ENCODE assay signal across 1 cellular context in genomic region chr4:15153662-15154061, GRCh38.
TF ChIP-seq lines count a peak whose summit lies in the region.

No MANE protein-coding gene starts in this region.

TF ChIP-seq in K562, 482 proteins besides CTCF, POLR2A, EP300 and RAD21 (continued from another document and continues in another):
- TF ChIP-seq, protein P1, sequence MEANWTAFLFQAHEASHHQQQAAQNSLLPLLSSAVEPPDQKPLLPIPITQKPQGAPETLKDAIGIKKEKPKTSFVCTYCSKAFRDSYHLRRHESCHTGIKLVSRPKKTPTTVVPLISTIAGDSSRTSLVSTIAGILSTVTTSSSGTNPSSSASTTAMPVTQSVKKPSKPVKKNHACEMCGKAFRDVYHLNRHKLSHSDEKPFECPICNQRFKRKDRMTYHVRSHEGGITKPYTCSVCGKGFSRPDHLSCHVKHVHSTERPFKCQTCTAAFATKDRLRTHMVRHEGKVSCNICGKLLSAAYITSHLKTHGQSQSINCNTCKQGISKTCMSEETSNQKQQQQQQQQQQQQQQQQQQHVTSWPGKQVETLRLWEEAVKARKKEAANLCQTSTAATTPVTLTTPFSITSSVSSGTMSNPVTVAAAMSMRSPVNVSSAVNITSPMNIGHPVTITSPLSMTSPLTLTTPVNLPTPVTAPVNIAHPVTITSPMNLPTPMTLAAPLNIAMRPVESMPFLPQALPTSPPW (CRISPR knock-in tag; IDR thresholded peaks at IDR 0.05): no peak; the same call in 1 of the 2 replicates
- peak; percentile 57 for TF ChIP-seq CTBP1 (IDR thresholded peaks at IDR 0.05; ENCODE audit: borderline replicate concordance)
- no peak for TF ChIP-seq POLR3G (IDR thresholded peaks at IDR 0.05; ENCODE audit: extremely low read depth, insufficient read length, insufficient replicate concordance)
- TF ChIP-seq ZBED1 (IDR thresholded peaks at IDR 0.05): no peak
- TF ChIP-seq E2F5 (CRISPR knock-in tag; IDR thresholded peaks at IDR 0.05): no peak
- TF ChIP-seq, protein P2, sequence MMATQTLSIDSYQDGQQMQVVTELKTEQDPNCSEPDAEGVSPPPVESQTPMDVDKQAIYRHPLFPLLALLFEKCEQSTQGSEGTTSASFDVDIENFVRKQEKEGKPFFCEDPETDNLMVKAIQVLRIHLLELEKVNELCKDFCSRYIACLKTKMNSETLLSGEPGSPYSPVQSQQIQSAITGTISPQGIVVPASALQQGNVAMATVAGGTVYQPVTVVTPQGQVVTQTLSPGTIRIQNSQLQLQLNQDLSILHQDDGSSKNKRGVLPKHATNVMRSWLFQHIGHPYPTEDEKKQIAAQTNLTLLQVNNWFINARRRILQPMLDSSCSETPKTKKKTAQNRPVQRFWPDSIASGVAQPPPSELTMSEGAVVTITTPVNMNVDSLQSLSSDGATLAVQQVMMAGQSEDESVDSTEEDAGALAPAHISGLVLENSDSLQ (IDR thresholded peaks at IDR 0.05): peak; percentile 60
- no peak for TF ChIP-seq CHD4 (IDR thresholded peaks at IDR 0.05; ENCODE audit: insufficient read depth, insufficient replicate concordance, low read depth, low read length, poor library complexity, severe bottlenecking)
- no peak for TF ChIP-seq ZNF263 (CRISPR knock-in tag; IDR thresholded peaks at IDR 0.05; ENCODE audit: borderline replicate concordance)
- TF ChIP-seq HDAC3 (IDR thresholded peaks at IDR 0.05; ENCODE audit: borderline replicate concordance, partially characterized antibody): no peak
- no peak for TF ChIP-seq MCM2 (IDR thresholded peaks at IDR 0.05; ENCODE audit: low read depth)
- peak; percentile 66 to 90 for TF ChIP-seq ARNT (IDR thresholded peaks at IDR 0.05)
- peak; percentile 85 for TF ChIP-seq MTA1 (IDR thresholded peaks at IDR 0.05; ENCODE audit: borderline replicate concordance)
- no peak for TF ChIP-seq PPARD (CRISPR knock-in tag; IDR thresholded peaks at IDR 0.05)
- TF ChIP-seq, protein P3, sequence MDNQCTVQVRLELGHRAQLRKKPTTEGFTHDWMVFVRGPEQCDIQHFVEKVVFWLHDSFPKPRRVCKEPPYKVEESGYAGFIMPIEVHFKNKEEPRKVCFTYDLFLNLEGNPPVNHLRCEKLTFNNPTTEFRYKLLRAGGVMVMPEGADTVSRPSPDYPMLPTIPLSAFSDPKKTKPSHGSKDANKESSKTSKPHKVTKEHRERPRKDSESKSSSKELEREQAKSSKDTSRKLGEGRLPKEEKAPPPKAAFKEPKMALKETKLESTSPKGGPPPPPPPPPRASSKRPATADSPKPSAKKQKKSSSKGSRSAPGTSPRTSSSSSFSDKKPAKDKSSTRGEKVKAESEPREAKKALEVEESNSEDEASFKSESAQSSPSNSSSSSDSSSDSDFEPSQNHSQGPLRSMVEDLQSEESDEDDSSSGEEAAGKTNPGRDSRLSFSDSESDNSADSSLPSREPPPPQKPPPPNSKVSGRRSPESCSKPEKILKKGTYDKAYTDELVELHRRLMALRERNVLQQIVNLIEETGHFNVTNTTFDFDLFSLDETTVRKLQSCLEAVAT (IDR thresholded peaks at IDR 0.05): peak; percentile 74 to 76; a peak in 3 of 4 replicates
- no peak for TF ChIP-seq SNRNP70 (optimal IDR thresholded peaks at IDR 0.05; ENCODE audit: low read depth, low read length)
- TF ChIP-seq SAFB2 (IDR thresholded peaks at IDR 0.05; ENCODE audit: borderline replicate concordance, low read depth, low read length, severe bottlenecking): no peak
- no peak for TF ChIP-seq ZNF668 (CRISPR knock-in tag; IDR thresholded peaks at IDR 0.05)
- TF ChIP-seq MAZ (CRISPR knock-in tag; conservative IDR thresholded peaks at IDR 0.05 in 1 of 2, IDR thresholded peaks at IDR 0.05 in 1 of 2): no peak
- TF ChIP-seq AFF1 (IDR thresholded peaks at IDR 0.05; ENCODE audit: low read depth in 1 of 2, partially characterized antibody in 2 of 2): peak in 1 of 2 experiments; percentile 72
- TF ChIP-seq ZKSCAN1 (IDR thresholded peaks at IDR 0.05; ENCODE audit: low read depth, low read length): no peak
- peak; percentile 82 for TF ChIP-seq ZBTB2 (IDR thresholded peaks at IDR 0.05)
- no peak for TF ChIP-seq ETS2 (tag; IDR thresholded peaks at IDR 0.05; ENCODE audit: borderline replicate concordance, poor library complexity, severe bottlenecking)
- no peak for TF ChIP-seq ZNF561 (CRISPR knock-in tag; conservative IDR thresholded peaks at IDR 0.05)
- no peak for TF ChIP-seq ZNF551 (CRISPR knock-in tag; IDR thresholded peaks at IDR 0.05)
- peak; percentile 86 for TF ChIP-seq BACH1 (tag; IDR thresholded peaks at IDR 0.05)
- TF ChIP-seq, protein P4, sequence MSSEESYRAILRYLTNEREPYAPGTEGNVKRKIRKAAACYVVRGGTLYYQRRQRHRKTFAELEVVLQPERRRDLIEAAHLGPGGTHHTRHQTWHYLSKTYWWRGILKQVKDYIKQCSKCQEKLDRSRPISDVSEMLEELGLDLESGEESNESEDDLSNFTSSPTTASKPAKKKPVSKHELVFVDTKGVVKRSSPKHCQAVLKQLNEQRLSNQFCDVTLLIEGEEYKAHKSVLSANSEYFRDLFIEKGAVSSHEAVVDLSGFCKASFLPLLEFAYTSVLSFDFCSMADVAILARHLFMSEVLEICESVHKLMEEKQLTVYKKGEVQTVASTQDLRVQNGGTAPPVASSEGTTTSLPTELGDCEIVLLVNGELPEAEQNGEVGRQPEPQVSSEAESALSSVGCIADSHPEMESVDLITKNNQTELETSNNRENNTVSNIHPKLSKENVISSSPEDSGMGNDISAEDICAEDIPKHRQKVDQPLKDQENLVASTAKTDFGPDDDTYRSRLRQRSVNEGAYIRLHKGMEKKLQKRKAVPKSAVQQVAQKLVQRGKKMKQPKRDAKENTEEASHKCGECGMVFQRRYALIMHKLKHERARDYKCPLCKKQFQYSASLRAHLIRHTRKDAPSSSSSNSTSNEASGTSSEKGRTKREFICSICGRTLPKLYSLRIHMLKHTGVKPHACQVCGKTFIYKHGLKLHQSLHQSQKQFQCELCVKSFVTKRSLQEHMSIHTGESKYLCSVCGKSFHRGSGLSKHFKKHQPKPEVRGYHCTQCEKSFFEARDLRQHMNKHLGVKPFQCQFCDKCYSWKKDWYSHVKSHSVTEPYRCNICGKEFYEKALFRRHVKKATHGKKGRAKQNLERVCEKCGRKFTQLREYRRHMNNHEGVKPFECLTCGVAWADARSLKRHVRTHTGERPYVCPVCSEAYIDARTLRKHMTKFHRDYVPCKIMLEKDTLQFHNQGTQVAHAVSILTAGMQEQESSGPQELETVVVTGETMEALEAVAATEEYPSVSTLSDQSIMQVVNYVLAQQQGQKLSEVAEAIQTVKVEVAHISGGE (CRISPR knock-in tag; IDR thresholded peaks at IDR 0.05): no peak
- TF ChIP-seq ZNF584 (CRISPR knock-in tag; IDR thresholded peaks at IDR 0.05; ENCODE audit: low read depth): no peak
- TF ChIP-seq CC2D1A (IDR thresholded peaks at IDR 0.05): peak; percentile 18; the same call in 1 of the 2 replicates
- no peak for TF ChIP-seq ZNF780A (CRISPR knock-in tag; IDR thresholded peaks at IDR 0.05)
- no peak for TF ChIP-seq ZZZ3 (IDR thresholded peaks at IDR 0.05)
- no peak for TF ChIP-seq POLR2AphosphoS5 (IDR thresholded peaks at IDR 0.05; ENCODE audit: control insufficient read depth, insufficient read depth, low read depth, low read length)
- no peak for TF ChIP-seq USF2 (CRISPR knock-in tag; IDR thresholded peaks at IDR 0.05)
- peak; percentile 85 for TF ChIP-seq JUN (IDR thresholded peaks at IDR 0.05; ENCODE audit: borderline replicate concordance, low read depth, low read length)
- TF ChIP-seq JUN (CRISPR knock-in tag; IDR thresholded peaks at IDR 0.05; ENCODE audit: borderline replicate concordance): no peak
- TF ChIP-seq, protein P5, sequence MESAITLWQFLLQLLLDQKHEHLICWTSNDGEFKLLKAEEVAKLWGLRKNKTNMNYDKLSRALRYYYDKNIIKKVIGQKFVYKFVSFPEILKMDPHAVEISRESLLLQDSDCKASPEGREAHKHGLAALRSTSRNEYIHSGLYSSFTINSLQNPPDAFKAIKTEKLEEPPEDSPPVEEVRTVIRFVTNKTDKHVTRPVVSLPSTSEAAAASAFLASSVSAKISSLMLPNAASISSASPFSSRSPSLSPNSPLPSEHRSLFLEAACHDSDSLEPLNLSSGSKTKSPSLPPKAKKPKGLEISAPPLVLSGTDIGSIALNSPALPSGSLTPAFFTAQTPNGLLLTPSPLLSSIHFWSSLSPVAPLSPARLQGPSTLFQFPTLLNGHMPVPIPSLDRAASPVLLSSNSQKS (CRISPR knock-in tag; IDR thresholded peaks at IDR 0.05): no peak
- peak; percentile 45; the same call in 1 of the 2 replicates for TF ChIP-seq NFE2L1 (tag; IDR thresholded peaks at IDR 0.05; ENCODE audit: borderline replicate concordance, low read depth)
- TF ChIP-seq FOXJ2 (tag; IDR thresholded peaks at IDR 0.05): 0 out of 2 replicates have a peak, but pooled peaks have one; percentile 53
- peak; percentile 89 to 93 for TF ChIP-seq FOXK2 (conservative IDR thresholded peaks at IDR 0.05 in 1 of 2, IDR thresholded peaks at IDR 0.05 in 1 of 2; ENCODE audit: low read depth in 2 of 2)
- TF ChIP-seq CREBBP (IDR thresholded peaks at IDR 0.05; ENCODE audit: low read depth, low read length): no peak
- 0 out of 2 replicates have a peak, but pooled peaks have one; percentile 61 for TF ChIP-seq HDGF (IDR thresholded peaks at IDR 0.05)
- TF ChIP-seq GTF2B (IDR thresholded peaks at IDR 0.05; ENCODE audit: extremely low read depth, insufficient read length): no peak
- no peak for TF ChIP-seq ZNF224 (CRISPR knock-in tag; IDR thresholded peaks at IDR 0.05)
- TF ChIP-seq U2AF1 (optimal IDR thresholded peaks at IDR 0.05; ENCODE audit: low read depth, low read length): no peak
- TF ChIP-seq TCF7L2 (IDR thresholded peaks at IDR 0.05; ENCODE audit: low read depth, low read length): no peak
- no peak for TF ChIP-seq XRCC5 (IDR thresholded peaks at IDR 0.05; ENCODE audit: low read depth, low read length)
- TF ChIP-seq CBFA2T2 (conservative IDR thresholded peaks at IDR 0.05): no peak
- no peak for TF ChIP-seq KAT2B (IDR thresholded peaks at IDR 0.05; ENCODE audit: low read depth, low read length)
- TF ChIP-seq, protein P6, sequence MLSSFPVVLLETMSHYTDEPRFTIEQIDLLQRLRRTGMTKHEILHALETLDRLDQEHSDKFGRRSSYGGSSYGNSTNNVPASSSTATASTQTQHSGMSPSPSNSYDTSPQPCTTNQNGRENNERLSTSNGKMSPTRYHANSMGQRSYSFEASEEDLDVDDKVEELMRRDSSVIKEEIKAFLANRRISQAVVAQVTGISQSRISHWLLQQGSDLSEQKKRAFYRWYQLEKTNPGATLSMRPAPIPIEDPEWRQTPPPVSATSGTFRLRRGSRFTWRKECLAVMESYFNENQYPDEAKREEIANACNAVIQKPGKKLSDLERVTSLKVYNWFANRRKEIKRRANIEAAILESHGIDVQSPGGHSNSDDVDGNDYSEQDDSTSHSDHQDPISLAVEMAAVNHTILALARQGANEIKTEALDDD (IDR thresholded peaks at IDR 0.05): no peak
- TF ChIP-seq HNRNPH1 (optimal IDR thresholded peaks at IDR 0.05; ENCODE audit: low read depth, low read length): no peak
